Comparison of ENCODE assay signal across 15 cellular contexts in the genomic region with DNA sequence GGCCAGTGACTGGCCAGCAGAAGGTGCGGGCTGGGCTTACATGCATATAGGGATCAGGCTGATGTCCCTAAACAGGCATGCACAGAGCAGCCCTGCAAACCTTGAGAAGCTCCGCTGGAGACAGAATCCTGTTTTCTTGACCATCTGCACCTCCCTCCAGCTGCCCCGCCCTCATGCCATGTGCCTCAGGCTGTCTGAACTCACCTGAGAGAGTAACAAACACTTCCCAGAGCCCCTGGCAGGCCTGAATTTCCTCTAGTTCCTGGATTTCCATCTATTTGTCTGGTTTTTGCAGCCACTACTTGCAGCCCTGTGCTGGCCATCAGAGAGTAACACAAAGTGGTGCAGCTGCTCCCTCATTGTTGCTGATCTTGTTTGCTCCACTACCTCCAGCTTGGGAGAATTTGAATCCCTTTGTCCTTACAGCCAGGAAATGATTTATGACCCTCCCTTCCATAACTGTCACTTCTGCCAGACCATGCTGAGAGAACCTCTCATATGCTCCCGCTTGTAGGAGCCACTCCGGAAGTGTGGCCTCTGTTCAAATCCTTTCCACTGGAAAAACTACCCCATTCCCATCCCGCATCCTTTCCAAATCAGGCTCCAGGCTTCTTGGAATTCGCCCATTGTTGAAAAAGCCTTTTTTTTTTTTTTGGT.
DNase-seq lines count a peak whose midpoint lies in the region; ATAC-seq and TF ChIP-seq lines count a peak whose summit lies in the region.
"Had no signal": no experiment of that assay in that cellular context is flagged by ENCODE, and none has a peak within 500 bp of the region (broad histone marks: within the 10 kb centered on the region; RNA-seq: fewer than 3 reads in every experiment).

No MANE protein-coding gene starts in this region.

- CTCF ChIA-PET in PC-3 (lab: Charles Lee) = no interaction called here

- peaks cover 23% of the 10 kb centered on the region for H3K4me1 ChIP-seq in PC-3 (ENCODE audit: insufficient read depth, low read length)
- H3K4me1 ChIP-seq: prostate gland had no signal

- H3K4me3 ChIP-seq in PC-3 (ENCODE audit: low read length) = no peak overlapping the region
- H3K4me3 ChIP-seq: lung, prostate gland had no signal

- DNase-seq in DMS153 treated with DMSO at 0.1 percent for 48 hours (lab: John Stamatoyannopoulos, UW; ENCODE audit: unreplicated experiment) (peak; percentile 98), NCI-H2081 treated with DMSO at 0.1 percent for 48 hours (lab: John Stamatoyannopoulos, UW) (peak; percentile 33), PC-3 (peak; percentile 26), lung microvascular endothelial cell (ENCODE audit: low read depth in 2 of 2) (peak; percentile 71 to 93), foreskin melanocyte (no peak)
- no peak for DNase-seq in activated CD4-positive, CD25-positive, alpha-beta regulatory T cell treated with anti-CD3 and anti-CD28 coated beads, Interleukin-2, amount 50 U/mL, for 72 hours
- DNase-seq: activated CD4-positive, alpha-beta T cell treated with anti-CD3 and anti-CD28 coated beads for 1 hour; stimulated activated CD4-positive, alpha-beta T cell treated with anti-CD3 and anti-CD28 coated beads, Interleukin-2, amount 100 ng/mL, for 24 hours had no signal

- peak overlapping the region; percentile 33; the same call in 1 of the 2 replicates for H3K4me2 ChIP-seq in PC-3 (ENCODE audit: low read length)
- H3K4me2 ChIP-seq: KMS-11 had no signal

- no peaks in the 10 kb centered on the region for H3K9me2 ChIP-seq in PC-3 (replicated peaks; ENCODE audit: low read length)

- no peaks in the 10 kb centered on the region for H3K79me2 ChIP-seq in PC-3 (ENCODE audit: low read length)

- H2AFZ ChIP-seq in PC-3 (ENCODE audit: low read length) = 0 out of 2 replicates have a peak overlapping the region, but pooled peaks have one; percentile 61

- H3F3A ChIP-seq in PC-3 (ENCODE audit: low read length, unreplicated experiment) = no peaks in the 10 kb centered on the region

- no peak overlapping the region for H3K9ac ChIP-seq in PC-3 (ENCODE audit: low read length)
- H3K9ac ChIP-seq: KMS-11 had no signal

- no TSS peak for BruUV-seq in PC-3 (replicated peaks; lab: Mats Ljungman, UMichigan)

- no peak for TF ChIP-seq CTCF in PC-3 (conservative IDR thresholded peaks at IDR 0.05; ENCODE audit: low read depth, low read length)

- H3K9me3 ChIP-seq in PC-3 (ENCODE audit: low read length) = no peaks in the 10 kb centered on the region
- H3K9me3 ChIP-seq: prostate gland had no signal

- peak overlapping the region; percentile 16; the same call in 1 of the 2 replicates for H3K27ac ChIP-seq in PC-3 (ENCODE audit: low read length)
- H3K27ac ChIP-seq: brain microvascular endothelial cell, KMS-11, prostate gland had no signal

- intact Hi-C loops in PC-3 (cut with micrococcal nuclease) = no loop called here

- H3K36me3 ChIP-seq in PC-3 (ENCODE audit: low read depth, low read length) = no peaks in the 10 kb centered on the region
- H3K36me3 ChIP-seq: brain microvascular endothelial cell, prostate gland had no signal

- no peaks in the 10 kb centered on the region for H3K27me3 ChIP-seq in PC-3 (ENCODE audit: low read length)
- H3K27me3 ChIP-seq: brain microvascular endothelial cell had no signal

- H4K20me1 ChIP-seq in PC-3 (ENCODE audit: low read length) = no peaks in the 10 kb centered on the region

- POLR2A ChIA-PET in PC-3 (lab: Charles Lee; ENCODE audit: unreplicated experiment) = no interaction called here

- ATAC-seq in PC-3 (no peak), HG03159 (IDR thresholded peaks at IDR 0.05; ENCODE audit: unreplicated experiment) (no peak), HG03135 (IDR thresholded peaks at IDR 0.05; ENCODE audit: unreplicated experiment) (no peak)
- ATAC-seq: activated T-helper 17 cell treated with anti-CD3 and anti-CD28 coated beads, Interleukin-2, amount 50 U/mL, for 72 hours had no signal

Comparison
In these comparisons a context has a peak if more than half of its experiments do, and no peak if none do; other contexts are left out.
1. DNase-seq: peak in DMS153 treated with DMSO at 0.1 percent for 48 hours (single experiment), NCI-H2081 treated with DMSO at 0.1 percent for 48 hours (single experiment), PC-3 (single experiment) and lung microvascular endothelial cell (2 of 2); none in foreskin melanocyte (single experiment) and activated CD4-positive, CD25-positive, alpha-beta regulatory T cell treated with anti-CD3 and anti-CD28 coated beads, Interleukin-2, amount 50 U/mL, for 72 hours (single experiment).